ENCODE assay signal across 1 cellular context in genomic region chr17:1792495-1793446, GRCh38.
TF ChIP-seq lines count a peak whose summit lies in the region.

No MANE protein-coding gene starts in this region.

TF ChIP-seq in SK-N-SH, 30 proteins besides CTCF, POLR2A, EP300 and RAD21:
- TF ChIP-seq POLR2AphosphoS5 (IDR thresholded peaks at IDR 0.05; ENCODE audit: low read depth, low read length) = no peak
- TF ChIP-seq FOXJ3 (CRISPR knock-in tag; IDR thresholded peaks at IDR 0.05) = no peak
- TF ChIP-seq SIN3A (IDR thresholded peaks at IDR 0.05; ENCODE audit: borderline replicate concordance, low read depth, low read length) = no peak
- TF ChIP-seq ELF1 (IDR thresholded peaks at IDR 0.05) = no peak
- no peak for TF ChIP-seq GABPA (IDR thresholded peaks at IDR 0.05; ENCODE audit: low read depth)
- TF ChIP-seq TAF1 (IDR thresholded peaks at IDR 0.05; ENCODE audit: borderline replicate concordance, low read depth, low read length) = no peak
- no peak for TF ChIP-seq ZBTB33 (IDR thresholded peaks at IDR 0.05; ENCODE audit: borderline replicate concordance, low read depth)
- no peak for TF ChIP-seq MAX (IDR thresholded peaks at IDR 0.05; ENCODE audit: low read depth)
- no peak for TF ChIP-seq IRF3 (IDR thresholded peaks at IDR 0.05; ENCODE audit: low read depth, low read length)
- no peak for TF ChIP-seq JUND (IDR thresholded peaks at IDR 0.05)
- TF ChIP-seq REST (IDR thresholded peaks at IDR 0.05; ENCODE audit: low read depth, low read length) = no peak
- TF ChIP-seq RFX5 (IDR thresholded peaks at IDR 0.05; ENCODE audit: low read length) = no peak
- no peak for TF ChIP-seq SMC3 (IDR thresholded peaks at IDR 0.05; ENCODE audit: low read depth, low read length)
- TF ChIP-seq NRF1 (IDR thresholded peaks at IDR 0.05; ENCODE audit: low read depth, low read length) = no peak
- peak; percentile 50; the same call in 1 of the 2 replicates for TF ChIP-seq GATA2 (CRISPR knock-in tag; IDR thresholded peaks at IDR 0.05)
- TF ChIP-seq CHD2 (IDR thresholded peaks at IDR 0.05; ENCODE audit: low read length, partially characterized antibody) = no peak
- peak; percentile 79; the same call in 1 of the 2 replicates for TF ChIP-seq MXI1 (IDR thresholded peaks at IDR 0.05; ENCODE audit: low read depth, low read length)
- no peak for TF ChIP-seq MEF2A (IDR thresholded peaks at IDR 0.05; ENCODE audit: borderline replicate concordance, low read depth)
- no peak for TF ChIP-seq USF2 (IDR thresholded peaks at IDR 0.05; ENCODE audit: borderline replicate concordance, low read depth, low read length)
- no peak for TF ChIP-seq NFIC (IDR thresholded peaks at IDR 0.05; ENCODE audit: borderline replicate concordance)
- no peak for TF ChIP-seq USF1 (IDR thresholded peaks at IDR 0.05; ENCODE audit: borderline replicate concordance, low read depth)
- no peak for TF ChIP-seq TEAD4 (IDR thresholded peaks at IDR 0.05; ENCODE audit: borderline replicate concordance, insufficient read depth)
- no peak for TF ChIP-seq EZH2phosphoT487 (IDR thresholded peaks at IDR 0.05; ENCODE audit: borderline replicate concordance, low read depth)
- TF ChIP-seq TCF12 (IDR thresholded peaks at IDR 0.05) = peak; percentile 51
- no peak for TF ChIP-seq FOSL2 (IDR thresholded peaks at IDR 0.05; ENCODE audit: borderline replicate concordance, low read depth)
- TF ChIP-seq PBX3 (IDR thresholded peaks at IDR 0.05) = no peak
- no peak for TF ChIP-seq YY1 (IDR thresholded peaks at IDR 0.05; ENCODE audit: low read depth)
- peak; percentile 65; the same call in 1 of the 2 replicates for TF ChIP-seq RCOR1 (IDR thresholded peaks at IDR 0.05; ENCODE audit: low read length)
- no peak for TF ChIP-seq FOXM1 (IDR thresholded peaks at IDR 0.05; ENCODE audit: low read depth)
- no peak for TF ChIP-seq RXRA (IDR thresholded peaks at IDR 0.05; ENCODE audit: borderline replicate concordance, low read depth)
